In genomic region chr1:201141418-201141817, GRCh38 we compare ENCODE assay signal across 18 cellular contexts. TPM values are rescaled to one million over a fixed set of nuclear protein-coding genes. Genes with fewer than 3 reads are reported as not detected.
A peak's percentile ranks its signal among the peaks of the same experiment; 100 is the strongest.
DNase-seq lines count a peak whose midpoint lies in the region; ATAC-seq and TF ChIP-seq lines count a peak whose summit lies in the region.
"Had no signal": no experiment of that assay in that cellular context is flagged by ENCODE, and none has a peak within 500 bp of the region (broad histone marks: within the 10 kb centered on the region; RNA-seq: fewer than 3 reads in every experiment).

No MANE protein-coding gene starts in this region.

- H3K27ac ChIP-seq in smooth muscle cell (ENCODE audit: low read depth) = peak overlapping the region; percentile 93
- H3K27ac ChIP-seq: 22Rv1 had no signal

- H3K27me3 Mint-ChIP-seq in activated T-cell treated with anti-CD3 and anti-CD28 coated beads, Interleukin-2, amount 50 U/mL, for 24 hours = no peaks in the 10 kb centered on the region
- H3K27me3 Mint-ChIP-seq in chondrocyte (ENCODE audit: low read depth) = no peaks in the 10 kb centered on the region
- H3K27me3 Mint-ChIP-seq: CD4-positive, alpha-beta T cell had no signal

- H3K4me3 Mint-ChIP-seq in activated T-cell treated with anti-CD3 and anti-CD28 coated beads, Interleukin-2, amount 50 U/mL, for 24 hours = no peak overlapping the region
- no peak overlapping the region for H3K4me3 Mint-ChIP-seq in chondrocyte (ENCODE audit: unreplicated experiment)
- H3K4me3 Mint-ChIP-seq: CD4-positive, alpha-beta T cell; HFFc6 had no signal

- peaks cover 64% of the 10 kb centered on the region for H3K36me3 Mint-ChIP-seq in activated T-cell treated with anti-CD3 and anti-CD28 coated beads, Interleukin-2, amount 50 U/mL, for 24 hours (ENCODE audit: low read depth)
- H3K36me3 Mint-ChIP-seq in chondrocyte (ENCODE audit: low read depth) = peaks cover 29% of the 10 kb centered on the region

- H3K4me2 ChIP-seq in smooth muscle cell = no peak overlapping the region

- no peaks in the 10 kb centered on the region for H3K4me1 Mint-ChIP-seq in activated T-cell treated with anti-CD3 and anti-CD28 coated beads, Interleukin-2, amount 50 U/mL, for 24 hours (ENCODE audit: low read depth)
- H3K4me1 Mint-ChIP-seq in chondrocyte (ENCODE audit: low read depth) = peaks cover 28% of the 10 kb centered on the region

- H3K4me1 ChIP-seq in smooth muscle cell (ENCODE audit: low read depth) = peaks cover 8% of the 10 kb centered on the region

- no peaks in the 10 kb centered on the region for H3K36me3 ChIP-seq in smooth muscle cell (ENCODE audit: low read depth)

- WGBS in smooth muscle cell (ENCODE audit: low lambda C conversion rate) = 99% methylated on average over 5 of the region's 5 CpGs

- H3K79me2 ChIP-seq in smooth muscle cell (ENCODE audit: low read depth) = no peaks in the 10 kb centered on the region

- no peak overlapping the region for H3K4me3 ChIP-seq in smooth muscle cell

- no peaks in the 10 kb centered on the region for H3K27me3 ChIP-seq in smooth muscle cell (ENCODE audit: low read depth)

- peak; percentile 12 for DNase-seq in activated T-cell treated with anti-CD3 and anti-CD28 coated beads, Interleukin-2, amount 50 U/mL, for 24 hours
- no peak for DNase-seq in activated T-cell treated with anti-CD3 and anti-CD28 coated beads, Interleukin-2, amount 50 U/mL, for 1 hour
- peak; percentile 34 for DNase-seq in chondrocyte (ENCODE audit: low spot score)
- no peak for DNase-seq in smooth muscle cell (lab: John Stamatoyannopoulos, UW; ENCODE audit: unreplicated experiment)
- no peak for DNase-seq in activated naive CD4-positive, alpha-beta T cell treated with Interleukin-2 at 50 U/mL for 16 hours
- no peak for DNase-seq in activated CD4-positive, alpha-beta T cell treated with anti-CD3 and anti-CD28 coated beads, Interleukin-2, amount 50 U/mL, for 4 hours
- DNase-seq: CD4-positive, alpha-beta T cell; DMS153; DMS79 treated with DMSO at 0.1 percent for 48 hours; EL; HCEC 1CT; HFFc6 had no signal

- peaks cover 35% of the 10 kb centered on the region for H4K20me1 ChIP-seq in smooth muscle cell (ENCODE audit: low read depth)

- H3K27ac Mint-ChIP-seq in activated T-cell treated with anti-CD3 and anti-CD28 coated beads, Interleukin-2, amount 50 U/mL, for 24 hours = no peak overlapping the region
- no peak overlapping the region for H3K27ac Mint-ChIP-seq in chondrocyte (ENCODE audit: unreplicated experiment)
- H3K27ac Mint-ChIP-seq: CD4-positive, alpha-beta T cell; HFFc6 had no signal

- TF ChIP-seq CTCF in chondrocyte (IDR thresholded peaks at IDR 0.05) = no peak
- no peak for TF ChIP-seq CTCF in smooth muscle cell (IDR thresholded peaks at IDR 0.05; ENCODE audit: borderline replicate concordance, insufficient read depth, poor library complexity, severe bottlenecking)

- no peak overlapping the region for H2AFZ ChIP-seq in smooth muscle cell (ENCODE audit: low read depth)

- H3K9me3 ChIP-seq in smooth muscle cell (replicated peaks; ENCODE audit: low read depth) = no peaks in the 10 kb centered on the region

- H3K9me3 Mint-ChIP-seq in activated T-cell treated with anti-CD3 and anti-CD28 coated beads, Interleukin-2, amount 50 U/mL, for 24 hours = no peaks in the 10 kb centered on the region
- H3K9me3 Mint-ChIP-seq in chondrocyte (ENCODE audit: low read depth) = no peaks in the 10 kb centered on the region
- H3K9me3 Mint-ChIP-seq: CD4-positive, alpha-beta T cell; HFFc6 had no signal

- H3F3A ChIP-seq in smooth muscle cell (ENCODE audit: low read depth) = peaks cover 10% of the 10 kb centered on the region

- no peak for ATAC-seq in GM21825 (IDR thresholded peaks at IDR 0.05; ENCODE audit: unreplicated experiment)
- ATAC-seq: HepG2 had no signal

- no peak overlapping the region for H3K9ac ChIP-seq in smooth muscle cell (ENCODE audit: low read depth)

RNA-seq across cellular contexts. Expression of gene TMEM9, which starts 12.9 kb away (rescaled TPM):
- total RNA-seq in chondrocyte = 56.9 to 57.3 TPM (median 57.2 TPM) in 3 replicates
- total RNA-seq in smooth muscle cell = 153 and 156 TPM in 2 replicates
- polyA plus RNA-seq in smooth muscle cell = 187 and 211 TPM in 2 replicates

RNA-seq across cellular contexts. Expression of gene ASCL5, which starts 14.4 kb away (rescaled TPM):
- total RNA-seq in chondrocyte (0.19 TPM in 1 of 3 replicates, not detected in the others), smooth muscle cell (not detected in 2 replicates)
- polyA plus RNA-seq in smooth muscle cell = 0.12 TPM in 1 of 2 replicates, not detected in the other
- total RNA-seq: A673, H4, HepG2, HFFc6 had no signal
- polyA plus RNA-seq: HepG2 had no signal

RNA-seq across cellular contexts. Expression of gene CACNA1S, which starts 29.2 kb away (rescaled TPM):
- total RNA-seq in chondrocyte = 0.07 to 0.46 TPM (median 0.40 TPM) in 3 replicates
- total RNA-seq in smooth muscle cell = not detected in 2 replicates
- polyA plus RNA-seq in smooth muscle cell = not detected in 2 replicates
- total RNA-seq: A673; CD4-positive, alpha-beta T cell; H4; HepG2; HFFc6 had no signal
- polyA plus RNA-seq: BJ, HepG2 had no signal

RNA-seq across cellular contexts. Expression of gene IGFN1, which starts 49.2 kb away (rescaled TPM):
- total RNA-seq in chondrocyte (0.24 to 1.9 TPM (median 1.6 TPM) in 3 replicates), smooth muscle cell (not detected in 2 replicates)
- not detected in 2 replicates for polyA plus RNA-seq in smooth muscle cell
- total RNA-seq: CD4-positive, alpha-beta T cell; HFFc6 had no signal
- polyA plus RNA-seq: BJ had no signal

Comparison
In these comparisons a context has a peak if more than half of its experiments do, and no peak if none do; other contexts are left out.
1. DNase-seq: peak in activated T-cell treated with anti-CD3 and anti-CD28 coated beads, Interleukin-2, amount 50 U/mL, for 24 hours (single experiment) and chondrocyte (single experiment); none in activated T-cell treated with anti-CD3 and anti-CD28 coated beads, Interleukin-2, amount 50 U/mL, for 1 hour (single experiment), smooth muscle cell (single experiment), activated naive CD4-positive, alpha-beta T cell treated with Interleukin-2 at 50 U/mL for 16 hours (single experiment) and activated CD4-positive, alpha-beta T cell treated with anti-CD3 and anti-CD28 coated beads, Interleukin-2, amount 50 U/mL, for 4 hours (0 of 2).